In genomic region chr1:236469466-236469865, GRCh38 we compare ENCODE assay signal across 27 cellular contexts.
"Had no signal": no experiment of that assay in that cellular context is flagged by ENCODE, and none has a peak within 500 bp of the region (broad histone marks: within the 10 kb centered on the region; RNA-seq: fewer than 3 reads in every experiment).

No MANE protein-coding gene starts in this region.

- H3K4me3 ChIP-seq: stomach, suprapubic skin, testis, thoracic aorta, thyroid gland, tibial artery, tibial nerve, transverse colon, upper lobe of left lung, upper lobe of right lung, uterus, vagina had no signal

- H3K9me3 Mint-ChIP-seq: stimulated activated effector memory CD8-positive, alpha-beta T cell treated with anti-CD3 and anti-CD28 coated beads, Interleukin-12 subunit alpha, Interleukin-12 subunit beta, amount 100 ng/mL, for 72 hours; stimulated activated memory B cell treated with anti-CD40 and anti-IgM and Interleukin-4, amounts not matched to agents 10 μg/mL and 1 μg/mL and 100 μg/mL, for 72 hours; stimulated activated naive B cell treated with anti-CD40 and anti-IgM and Interleukin-4, amounts not matched to agents 10 μg/mL and 1 μg/mL and 100 μg/mL, for 72 hours; stimulated activated naive CD8-positive, alpha-beta T cell treated with anti-CD3 and anti-CD28 coated beads, Interleukin-15, amount 100 ng/mL, for 72 hours; stimulated activated naive CD8-positive, alpha-beta T cell treated with anti-CD3 and anti-CD28 coated beads, Interleukin-15, Interleukin-2, amounts not matched to agents 100 ng/mL and 50 ng/mL, for 24 hours had no signal

- H3K9me3 ChIP-seq: stomach, suprapubic skin, testis, thoracic aorta, thyroid gland, tibial artery, tibial nerve, transverse colon, upper lobe of left lung, upper lobe of right lung, uterus, vagina had no signal

- H3K36me3 Mint-ChIP-seq: stimulated activated memory B cell treated with anti-CD40 and anti-IgM and Interleukin-4, amounts not matched to agents 10 μg/mL and 1 μg/mL and 100 μg/mL, for 72 hours had no signal

- H3K4me3 Mint-ChIP-seq: stimulated activated effector memory CD8-positive, alpha-beta T cell treated with anti-CD3 and anti-CD28 coated beads, Interleukin-12 subunit alpha, Interleukin-12 subunit beta, amount 100 ng/mL, for 72 hours; stimulated activated memory B cell treated with anti-CD40 and anti-IgM and Interleukin-4, amounts not matched to agents 10 μg/mL and 1 μg/mL and 100 μg/mL, for 72 hours; stimulated activated naive B cell treated with anti-CD40 and anti-IgM and Interleukin-4, amounts not matched to agents 10 μg/mL and 1 μg/mL and 100 μg/mL, for 72 hours; stimulated activated naive CD8-positive, alpha-beta T cell treated with anti-CD3 and anti-CD28 coated beads, Interleukin-15, amount 100 ng/mL, for 72 hours; stimulated activated naive CD8-positive, alpha-beta T cell treated with anti-CD3 and anti-CD28 coated beads, Interleukin-15, Interleukin-2, amounts not matched to agents 100 ng/mL and 50 ng/mL, for 24 hours had no signal

- H3K27me3 ChIP-seq: stomach, suprapubic skin, testis, thyroid gland, tibial nerve, transverse colon, upper lobe of left lung, upper lobe of right lung, vagina had no signal

- DNase-seq: stimulated activated CD4-positive, alpha-beta T cell treated with anti-CD3 and anti-CD28 coated beads, Interleukin-2, amount 100 ng/mL, for 24 hours; stimulated activated CD4-positive, alpha-beta T cell treated with anti-CD3 and anti-CD28 coated beads, Interleukin-2, amount 100 ng/mL, for 48 hours; stimulated activated CD4-positive, alpha-beta T cell treated with anti-CD3 and anti-CD28 coated beads, Interleukin-4, amount 100 ng/mL, for 1 hour; stimulated activated CD4-positive, alpha-beta T cell treated with anti-CD3 and anti-CD28 coated beads, Interleukin-4, amount 100 ng/mL, for 24 hours; stimulated activated CD4-positive, alpha-beta T cell treated with anti-CD3 and anti-CD28 coated beads, Interleukin-4, amount 100 ng/mL, for 4 hours; stimulated activated CD8-positive, alpha-beta memory T cell treated with anti-CD3 and anti-CD28 coated beads, Interleukin-4, amount 100 ng/mL, for 48 hours; stimulated activated naive B cell treated with anti-CD40 and anti-IgM and Interleukin-4, amounts not matched to agents 10 μg/mL and 1 μg/mL and 100 μg/mL, for 72 hours; stimulated activated naive CD4-positive, alpha-beta T cell; stimulated activated naive CD4-positive, alpha-beta T cell treated with Interleukin-2 at 50 U/mL for 16 hours; stimulated activated naive CD8-positive, alpha-beta T cell treated with anti-CD3 and anti-CD28 coated beads, Interleukin-15, amount 100 ng/mL, for 72 hours; stimulated activated naive CD8-positive, alpha-beta T cell treated with anti-CD3 and anti-CD28 coated beads, Interleukin-15, Interleukin-2, amounts not matched to agents 100 U/mL and 50 U/mL, for 24 hours; stomach; substantia nigra; testis; thyroid gland; tibial artery; transverse colon; upper lobe of left lung; upper lobe of right lung; uterus had no signal

- H3K27ac ChIP-seq: stomach, suprapubic skin, testis, thoracic aorta, thyroid gland, tibial artery, tibial nerve, transverse colon, upper lobe of left lung, upper lobe of right lung, uterus, vagina had no signal

- H3K36me3 ChIP-seq: stomach, suprapubic skin, thoracic aorta, thyroid gland, tibial artery, tibial nerve, transverse colon, upper lobe of left lung, upper lobe of right lung, uterus, vagina had no signal

- H3K27ac Mint-ChIP-seq: stimulated activated effector memory CD8-positive, alpha-beta T cell treated with anti-CD3 and anti-CD28 coated beads, Interleukin-12 subunit alpha, Interleukin-12 subunit beta, amount 100 ng/mL, for 72 hours; stimulated activated memory B cell treated with anti-CD40 and anti-IgM and Interleukin-4, amounts not matched to agents 10 μg/mL and 1 μg/mL and 100 μg/mL, for 72 hours; stimulated activated naive B cell treated with anti-CD40 and anti-IgM and Interleukin-4, amounts not matched to agents 10 μg/mL and 1 μg/mL and 100 μg/mL, for 72 hours; stimulated activated naive CD8-positive, alpha-beta T cell treated with anti-CD3 and anti-CD28 coated beads, Interleukin-15, Interleukin-2, amounts not matched to agents 100 ng/mL and 50 ng/mL, for 24 hours had no signal

- H3K4me1 ChIP-seq: stomach, tibial artery, tibial nerve, transverse colon, upper lobe of left lung, upper lobe of right lung had no signal
